ENCODE assay signal across 28 cellular contexts in the genomic region with DNA sequence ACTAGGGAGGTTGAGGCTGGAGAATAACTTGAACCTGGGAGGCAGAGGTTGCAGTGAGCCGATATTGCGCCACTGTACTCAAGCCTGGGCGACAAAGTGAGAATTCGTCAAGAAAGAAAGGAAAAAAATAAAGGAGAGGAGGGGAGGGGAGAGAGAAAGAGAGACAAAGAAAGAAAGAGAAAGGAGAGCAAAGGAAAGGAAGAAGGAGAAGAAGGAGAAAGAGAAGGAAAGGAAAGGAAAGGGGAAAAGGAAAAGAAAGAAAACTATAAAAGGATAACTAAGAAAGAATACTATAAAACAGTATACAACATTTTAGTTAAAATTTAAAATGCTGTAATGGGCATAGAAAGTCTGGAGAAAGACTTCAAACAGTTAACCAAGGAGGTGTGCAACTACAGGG.
"Had no signal": no experiment of that assay in that cellular context is flagged by ENCODE, and none has a peak within 500 bp of the region (broad histone marks: within the 10 kb centered on the region; RNA-seq: fewer than 3 reads in every experiment).

No MANE protein-coding gene starts in this region.

- H3K4me3 ChIP-seq: coronary artery, dorsolateral prefrontal cortex had no signal

- H3K27ac Mint-ChIP-seq: activated B cell treated with CpG ODN at 0.5 μM for 24 hours; activated CD8-positive, alpha-beta T cell treated with anti-CD3 and anti-CD28 coated beads for 36 hours; activated naive CD4-positive, alpha-beta T cell treated with anti-CD3 and anti-CD28 coated beads, Interleukin-2, amount 10 ng/mL, durations not matched to agents 7 days and 5 days; activated naive CD8-positive, alpha-beta T cell treated with anti-CD3 and anti-CD28 coated beads, Interleukin-2, amount 10 ng/mL, durations not matched to agents 7 days and 5 days; activated T-cell treated with anti-CD3 and anti-CD28 coated beads, Interleukin-2, amount 50 U/mL, for 24 hours; activated T-cell treated with anti-CD3 and anti-CD28 coated beads, Interleukin-2, amount 50 U/mL, for 72 hours; dendritic cell treated with granulocyte-macrophage colony-stimulating factor and Interleukin-4, amounts not matched to agents 40 ng/mL and 50 ng/mL, for 4 days; endodermal cell had no signal

- H3K27ac ChIP-seq: brain microvascular endothelial cell, coronary artery, WERI-Rb-1 had no signal

- H3K4me3 Mint-ChIP-seq: activated B cell treated with CpG ODN at 0.5 μM for 24 hours; activated CD8-positive, alpha-beta T cell treated with anti-CD3 and anti-CD28 coated beads for 36 hours; activated naive CD4-positive, alpha-beta T cell treated with anti-CD3 and anti-CD28 coated beads, Interleukin-2, amount 10 ng/mL, durations not matched to agents 7 days and 5 days; activated naive CD8-positive, alpha-beta T cell treated with anti-CD3 and anti-CD28 coated beads, Interleukin-2, amount 10 ng/mL, durations not matched to agents 7 days and 5 days; activated T-cell treated with anti-CD3 and anti-CD28 coated beads, Interleukin-2, amount 50 U/mL, for 24 hours; activated T-cell treated with anti-CD3 and anti-CD28 coated beads, Interleukin-2, amount 50 U/mL, for 72 hours; central memory CD8-positive, alpha-beta T cell; dendritic cell treated with granulocyte-macrophage colony-stimulating factor and Interleukin-4, amounts not matched to agents 40 ng/mL and 50 ng/mL, for 4 days; endodermal cell had no signal

- H3K4me1 Mint-ChIP-seq: activated naive CD4-positive, alpha-beta T cell treated with anti-CD3 and anti-CD28 coated beads, Interleukin-2, amount 10 ng/mL, durations not matched to agents 7 days and 5 days; activated naive CD8-positive, alpha-beta T cell treated with anti-CD3 and anti-CD28 coated beads, Interleukin-2, amount 10 ng/mL, durations not matched to agents 7 days and 5 days; endodermal cell had no signal

- H3K27me3 Mint-ChIP-seq: activated B cell treated with CpG ODN at 0.5 μM for 24 hours; activated CD8-positive, alpha-beta T cell treated with anti-CD3 and anti-CD28 coated beads for 36 hours; activated naive CD4-positive, alpha-beta T cell treated with anti-CD3 and anti-CD28 coated beads, Interleukin-2, amount 10 ng/mL, durations not matched to agents 7 days and 5 days; activated naive CD8-positive, alpha-beta T cell treated with anti-CD3 and anti-CD28 coated beads, Interleukin-2, amount 10 ng/mL, durations not matched to agents 7 days and 5 days; activated T-cell treated with anti-CD3 and anti-CD28 coated beads, Interleukin-2, amount 50 U/mL, for 24 hours; central memory CD8-positive, alpha-beta T cell; dendritic cell treated with granulocyte-macrophage colony-stimulating factor and Interleukin-4, amounts not matched to agents 40 ng/mL and 50 ng/mL, for 4 days had no signal

- ATAC-seq: activated CD4-positive, CD25-positive, alpha-beta regulatory T cell treated with anti-CD3 and anti-CD28 coated beads, Interleukin-2, amount 50 U/mL, for 24 hours; activated CD8-positive, alpha-beta T cell treated with anti-CD3 and anti-CD28 coated beads for 36 hours; activated naive CD4-positive, alpha-beta T cell treated with anti-CD3 and anti-CD28 coated beads, Interleukin-2, amount 50 U/mL, for 72 hours; activated T-cell treated with anti-CD3 and anti-CD28 coated beads, Interleukin-2, amount 50 U/mL, for 72 hours; esophagus mucosa had no signal

- H3K9me3 Mint-ChIP-seq: activated B cell treated with CpG ODN at 0.5 μM for 24 hours; activated CD8-positive, alpha-beta T cell treated with anti-CD3 and anti-CD28 coated beads for 36 hours; activated naive CD4-positive, alpha-beta T cell treated with anti-CD3 and anti-CD28 coated beads, Interleukin-2, amount 10 ng/mL, durations not matched to agents 7 days and 5 days; activated naive CD4-positive, alpha-beta T cell treated with anti-CD3 and anti-CD28 coated beads, Interleukin-2, amount 50 U/mL, for 72 hours; activated naive CD8-positive, alpha-beta T cell treated with anti-CD3 and anti-CD28 coated beads, Interleukin-2, amount 10 ng/mL, durations not matched to agents 7 days and 5 days; activated T-cell treated with anti-CD3 and anti-CD28 coated beads, Interleukin-2, amount 50 U/mL, for 24 hours; activated T-cell treated with anti-CD3 and anti-CD28 coated beads, Interleukin-2, amount 50 U/mL, for 72 hours; central memory CD8-positive, alpha-beta T cell; dendritic cell treated with granulocyte-macrophage colony-stimulating factor and Interleukin-4, amounts not matched to agents 40 ng/mL and 50 ng/mL, for 4 days; endodermal cell had no signal

- DNase-seq: activated B cell treated with CpG ODN at 0.5 μM for 24 hours; activated CD4-positive, alpha-beta T cell treated with anti-CD3 and anti-CD28 coated beads for 48 hours; activated CD4-positive, alpha-beta T cell treated with anti-CD3 and anti-CD28 coated beads, Interleukin-2, amount 50 U/mL, for 1 hour; activated CD4-positive, alpha-beta T cell treated with anti-CD3 and anti-CD28 coated beads, Interleukin-2, amount 50 U/mL, for 48 hours; activated CD8-positive, alpha-beta memory T cell treated with anti-CD3 and anti-CD28 coated beads, Interleukin-2, amount 50 U/mL, for 48 hours; activated CD8-positive, alpha-beta T cell treated with anti-CD3 and anti-CD28 coated beads for 36 hours; activated gamma-delta T cell; activated naive CD4-positive, alpha-beta T cell; activated naive CD4-positive, alpha-beta T cell treated with anti-CD3 and anti-CD28 coated beads, Interleukin-2, amount 10 ng/mL, durations not matched to agents 7 days and 5 days; activated naive CD8-positive, alpha-beta T cell treated with anti-CD3 and anti-CD28 coated beads, Interleukin-2, amount 10 ng/mL, durations not matched to agents 7 days and 5 days; activated T-cell treated with anti-CD3 and anti-CD28 coated beads for 4 hours; activated T-cell treated with anti-CD3 and anti-CD28 coated beads, Interleukin-2, amount 50 U/mL, for 24 hours; activated T-cell treated with anti-CD3 and anti-CD28 coated beads, Interleukin-2, amount 50 U/mL, for 72 hours; anterior cingulate cortex; brain microvascular endothelial cell; dorsolateral prefrontal cortex; effector memory CD4-positive, alpha-beta T cell; endodermal cell; foreskin fibroblast; head of caudate nucleus; T1000; WERI-Rb-1 had no signal
